1 cellular context compared by ENCODE assay signal in the genomic region with DNA sequence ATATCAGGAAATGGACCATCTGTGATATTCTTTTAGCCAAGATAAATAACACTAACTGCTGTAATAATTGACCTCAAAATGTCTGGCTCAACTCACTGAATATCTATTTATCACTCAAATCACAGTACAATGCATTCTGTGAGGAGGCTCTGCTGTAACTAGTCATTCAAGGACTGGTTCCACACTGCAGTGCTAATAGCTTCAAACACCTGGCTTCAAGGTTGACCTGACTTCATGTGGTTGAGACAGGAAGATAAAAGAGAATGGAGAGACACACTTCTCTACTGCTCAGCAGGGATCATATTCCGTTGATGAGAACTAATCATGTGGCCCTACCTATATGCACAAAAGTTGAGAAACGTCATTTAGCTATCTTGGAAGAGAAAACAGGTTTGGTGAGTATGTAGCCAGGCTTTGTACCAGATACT.
TF ChIP-seq lines count a peak whose summit lies in the region.

No MANE protein-coding gene starts in this region.

TF ChIP-seq in GM23338, 12 proteins besides CTCF, POLR2A, EP300 and RAD21 (continued from another document):
- TF ChIP-seq, protein P1, sequence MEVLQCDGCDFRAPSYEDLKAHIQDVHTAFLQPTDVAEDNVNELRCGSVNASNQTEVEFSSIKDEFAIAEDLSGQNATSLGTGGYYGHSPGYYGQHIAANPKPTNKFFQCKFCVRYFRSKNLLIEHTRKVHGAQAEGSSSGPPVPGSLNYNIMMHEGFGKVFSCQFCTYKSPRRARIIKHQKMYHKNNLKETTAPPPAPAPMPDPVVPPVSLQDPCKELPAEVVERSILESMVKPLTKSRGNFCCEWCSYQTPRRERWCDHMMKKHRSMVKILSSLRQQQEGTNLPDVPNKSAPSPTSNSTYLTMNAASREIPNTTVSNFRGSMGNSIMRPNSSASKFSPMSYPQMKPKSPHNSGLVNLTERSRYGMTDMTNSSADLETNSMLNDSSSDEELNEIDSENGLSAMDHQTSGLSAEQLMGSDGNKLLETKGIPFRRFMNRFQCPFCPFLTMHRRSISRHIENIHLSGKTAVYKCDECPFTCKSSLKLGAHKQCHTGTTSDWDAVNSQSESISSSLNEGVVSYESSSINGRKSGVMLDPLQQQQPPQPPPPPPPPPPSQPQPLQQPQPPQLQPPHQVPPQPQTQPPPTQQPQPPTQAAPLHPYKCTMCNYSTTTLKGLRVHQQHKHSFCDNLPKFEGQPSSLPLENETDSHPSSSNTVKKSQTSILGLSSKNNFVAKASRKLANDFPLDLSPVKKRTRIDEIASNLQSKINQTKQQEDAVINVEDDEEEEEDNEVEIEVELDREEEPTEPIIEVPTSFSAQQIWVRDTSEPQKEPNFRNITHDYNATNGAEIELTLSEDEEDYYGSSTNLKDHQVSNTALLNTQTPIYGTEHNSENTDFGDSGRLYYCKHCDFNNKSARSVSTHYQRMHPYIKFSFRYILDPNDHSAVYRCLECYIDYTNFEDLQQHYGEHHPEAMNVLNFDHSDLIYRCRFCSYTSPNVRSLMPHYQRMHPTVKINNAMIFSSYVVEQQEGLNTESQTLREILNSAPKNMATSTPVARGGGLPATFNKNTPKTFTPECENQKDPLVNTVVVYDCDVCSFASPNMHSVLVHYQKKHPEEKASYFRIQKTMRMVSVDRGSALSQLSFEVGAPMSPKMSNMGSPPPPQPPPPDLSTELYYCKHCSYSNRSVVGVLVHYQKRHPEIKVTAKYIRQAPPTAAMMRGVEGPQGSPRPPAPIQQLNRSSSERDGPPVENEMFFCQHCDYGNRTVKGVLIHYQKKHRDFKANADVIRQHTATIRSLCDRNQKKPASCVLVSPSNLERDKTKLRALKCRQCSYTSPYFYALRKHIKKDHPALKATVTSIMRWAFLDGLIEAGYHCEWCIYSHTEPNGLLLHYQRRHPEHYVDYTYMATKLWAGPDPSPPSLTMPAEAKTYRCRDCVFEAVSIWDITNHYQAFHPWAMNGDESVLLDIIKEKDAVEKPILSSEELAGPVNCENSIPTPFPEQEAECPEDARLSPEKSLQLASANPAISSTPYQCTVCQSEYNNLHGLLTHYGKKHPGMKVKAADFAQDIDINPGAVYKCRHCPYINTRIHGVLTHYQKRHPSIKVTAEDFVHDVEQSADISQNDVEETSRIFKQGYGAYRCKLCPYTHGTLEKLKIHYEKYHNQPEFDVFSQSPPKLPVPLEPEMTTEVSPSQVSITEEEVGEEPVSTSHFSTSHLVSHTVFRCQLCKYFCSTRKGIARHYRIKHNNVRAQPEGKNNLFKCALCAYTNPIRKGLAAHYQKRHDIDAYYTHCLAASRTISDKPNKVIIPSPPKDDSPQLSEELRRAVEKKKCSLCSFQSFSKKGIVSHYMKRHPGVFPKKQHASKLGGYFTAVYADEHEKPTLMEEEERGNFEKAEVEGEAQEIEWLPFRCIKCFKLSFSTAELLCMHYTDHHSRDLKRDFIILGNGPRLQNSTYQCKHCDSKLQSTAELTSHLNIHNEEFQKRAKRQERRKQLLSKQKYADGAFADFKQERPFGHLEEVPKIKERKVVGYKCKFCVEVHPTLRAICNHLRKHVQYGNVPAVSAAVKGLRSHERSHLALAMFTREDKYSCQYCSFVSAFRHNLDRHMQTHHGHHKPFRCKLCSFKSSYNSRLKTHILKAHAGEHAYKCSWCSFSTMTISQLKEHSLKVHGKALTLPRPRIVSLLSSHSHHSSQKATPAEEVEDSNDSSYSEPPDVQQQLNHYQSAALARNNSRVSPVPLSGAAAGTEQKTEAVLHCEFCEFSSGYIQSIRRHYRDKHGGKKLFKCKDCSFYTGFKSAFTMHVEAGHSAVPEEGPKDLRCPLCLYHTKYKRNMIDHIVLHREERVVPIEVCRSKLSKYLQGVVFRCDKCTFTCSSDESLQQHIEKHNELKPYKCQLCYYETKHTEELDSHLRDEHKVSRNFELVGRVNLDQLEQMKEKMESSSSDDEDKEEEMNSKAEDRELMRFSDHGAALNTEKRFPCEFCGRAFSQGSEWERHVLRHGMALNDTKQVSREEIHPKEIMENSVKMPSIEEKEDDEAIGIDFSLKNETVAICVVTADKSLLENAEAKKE (CRISPR knock-in tag; IDR thresholded peaks at IDR 0.05) = no peak
TF ChIP-seq in GM23338: peak in this region for 0.
